7 cellular contexts compared by ENCODE assay signal in genomic region chr11:113314389-113315301, GRCh38. TPM values are rescaled to one million over a fixed set of nuclear protein-coding genes. Genes with fewer than 3 reads are reported as not detected.
DNase-seq lines count a peak whose midpoint lies in the region; ATAC-seq and TF ChIP-seq lines count a peak whose summit lies in the region.

Gene TTC12, plus strand, starts transcription at chr11:113314583. Its CDS starts 1,675 bp downstream, at chr11:113316258.

- DNase-seq in NCI-H2227 treated with DMSO at 0.1 percent for 48 hours (lab: John Stamatoyannopoulos, UW) (peak; percentile 84), chondrocyte (ENCODE audit: low spot score) (peak; percentile 96), kidney tubule cell (ENCODE audit: low spot score) (peak; percentile 92)
- DNase-seq in activated CD4-positive, alpha-beta T cell treated with anti-CD3 and anti-CD28 coated beads for 24 hours (ENCODE audit: low read depth in 2 of 2), result peak; percentile 90 to 94
- peak; percentile 86 to 94 for DNase-seq in stimulated activated CD4-positive, alpha-beta T cell treated with anti-CD3 and anti-CD28 coated beads, Interleukin-15, amount 100 ng/mL, for 48 hours (ENCODE audit: low read depth in 2 of 2)

- TF ChIP-seq CTCF in chondrocyte (IDR thresholded peaks at IDR 0.05), result no peak

- H3K4me1 Mint-ChIP-seq in chondrocyte (ENCODE audit: low read depth), result peaks cover 15% of the 10 kb centered on the region

- peaks cover 12% of the 10 kb centered on the region for H3K36me3 Mint-ChIP-seq in chondrocyte (ENCODE audit: low read depth)

- H3K27me3 Mint-ChIP-seq in chondrocyte (ENCODE audit: low read depth), result no peaks in the 10 kb centered on the region

- H3K27ac Mint-ChIP-seq in chondrocyte (ENCODE audit: unreplicated experiment), result peak within 1 kb of the TSS; percentile 62

- ATAC-seq in HG02981 (IDR thresholded peaks at IDR 0.05; ENCODE audit: unreplicated experiment), result peak; percentile 99

- peak; percentile 73 for TF ChIP-seq POLR2A in GM18526 (IDR thresholded peaks at IDR 0.05; ENCODE audit: extremely low read depth, insufficient read length)

- peak within 1 kb of the TSS; percentile 82 for H3K4me3 Mint-ChIP-seq in chondrocyte (ENCODE audit: unreplicated experiment)

- no peaks in the 10 kb centered on the region for H3K9me3 Mint-ChIP-seq in chondrocyte (ENCODE audit: low read depth)

RNA-seq across cellular contexts. Expression of gene TTC12, which starts in this region (rescaled TPM):
- 7.4 to 12.3 TPM (median 7.8 TPM) in 3 replicates for total RNA-seq in chondrocyte

Comparison
In these comparisons a context has a peak if more than half of its experiments do, and no peak if none do; other contexts are left out.
1. Peak in every context shown above with its lines: DNase-seq and ATAC-seq.